ENCODE assay signal across 8 cellular contexts in the genomic region with DNA sequence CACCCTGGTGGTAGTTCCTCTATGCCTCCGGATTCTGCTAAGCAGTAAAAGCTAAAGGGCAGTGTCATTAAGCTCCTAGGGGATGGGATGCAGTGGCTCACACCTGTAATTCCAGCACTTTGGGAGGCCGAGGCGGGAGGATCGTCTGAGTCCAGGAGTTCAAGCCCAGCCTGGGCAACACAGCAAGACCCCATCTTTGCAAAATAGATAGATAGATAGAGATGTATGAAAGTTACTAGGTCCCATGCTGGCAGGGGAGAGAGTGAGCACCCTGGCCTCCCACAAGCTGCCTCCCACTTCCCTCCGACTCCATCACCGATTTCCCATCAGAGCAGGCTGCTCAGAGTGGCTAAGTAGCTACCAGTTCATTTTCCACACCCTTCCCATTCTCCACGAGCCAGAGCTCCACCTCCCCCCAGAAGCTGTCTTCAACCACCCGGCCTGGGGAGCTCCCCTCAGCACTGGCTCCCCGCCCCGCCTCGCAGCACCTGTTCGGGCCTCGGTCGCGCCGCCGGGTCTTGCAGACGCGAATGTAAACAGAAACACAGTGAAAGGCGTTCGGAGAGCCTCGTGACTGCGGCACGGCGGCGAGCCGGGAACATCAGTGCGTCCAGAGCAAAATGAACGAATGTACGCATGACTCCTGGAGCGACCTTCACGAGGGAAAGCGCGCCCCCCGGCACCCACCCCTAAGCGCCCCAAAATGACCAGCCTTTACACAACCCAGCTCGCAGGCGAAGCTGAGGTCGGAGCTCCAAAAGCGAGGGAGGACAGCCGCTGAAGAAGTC. TPM values are rescaled to one million over a fixed set of nuclear protein-coding genes. Genes with fewer than 3 reads are reported as not detected.
DNase-seq lines count a peak whose midpoint lies in the region; ATAC-seq and TF ChIP-seq lines count a peak whose summit lies in the region.

No MANE protein-coding gene starts in this region.

- peak overlapping the region; percentile 98 for H3K4me3 Mint-ChIP-seq in CD4-positive, alpha-beta T cell
- H3K4me3 Mint-ChIP-seq in brain = peak overlapping the region; percentile 96 to 100 (median 98)
- peak overlapping the region; percentile 99 for H3K4me3 Mint-ChIP-seq in stimulated activated memory B cell treated with anti-CD40 and anti-IgM and Interleukin-4, amounts not matched to agents 10 μg/mL and 1 μg/mL and 100 μg/mL, for 72 hours

- peaks cover 14% of the 10 kb centered on the region for H3K36me3 Mint-ChIP-seq in CD4-positive, alpha-beta T cell (ENCODE audit: low read depth)
- peaks cover 4% of the 10 kb centered on the region for H3K36me3 Mint-ChIP-seq in brain
- peaks cover 22% of the 10 kb centered on the region for H3K36me3 Mint-ChIP-seq in stimulated activated memory B cell treated with anti-CD40 and anti-IgM and Interleukin-4, amounts not matched to agents 10 μg/mL and 1 μg/mL and 100 μg/mL, for 72 hours

- intact Hi-C loops in CD4-positive, alpha-beta T cell (cut with DNase I, micrococcal nuclease) = loop anchor here (1.0 to 10.0 kb wide), 7 partner anchors 66 to 1213 kb away; a partner anchor contains a TSS
- intact Hi-C loops in Panc1 (cut with micrococcal nuclease; ENCODE audit: unreplicated experiment) = no loop called here
- intact Hi-C loops in left lung (cut with DNase I) = no loop called here

- peaks cover 13% of the 10 kb centered on the region for H3K4me1 ChIP-seq in Panc1 (ENCODE audit: control insufficient read depth, insufficient read depth, low read length)
- H3K4me1 ChIP-seq in left lung = peaks cover 10 to 53% of the 10 kb centered on the region in 2 donors

- DNase-seq in CD4-positive, alpha-beta T cell = peak in 9 of 10 experiments; percentile 37 to 74 (median 56)
- DNase-seq in GM19238 (ENCODE audit: insufficient read length, low spot score) (peak; percentile 49), Panc1 (ENCODE audit: low read depth, low spot score) (no peak), left lung (peak; percentile 71 to 89), G401 (ENCODE audit: low spot score) (no peak)

- H3K9me3 ChIP-seq in CD4-positive, alpha-beta T cell (ENCODE audit: control insufficient read depth, low read length) = no peaks in the 10 kb centered on the region
- H3K9me3 ChIP-seq in Panc1 (ENCODE audit: control insufficient read depth, insufficient read depth, low read depth, low read length) (no peaks in the 10 kb centered on the region), left lung (no peaks in the 10 kb centered on the region)

- H3K4me3 ChIP-seq in Panc1 (ENCODE audit: low read depth in 2 of 2, low read length in 2 of 2) (peak overlapping the region; percentile 79), left lung (peak overlapping the region; percentile 79 to 96)

- H3K27me3 Mint-ChIP-seq in CD4-positive, alpha-beta T cell = no peaks in the 10 kb centered on the region
- H3K27me3 Mint-ChIP-seq in brain = peaks cover 6% of the 10 kb centered on the region
- no peaks in the 10 kb centered on the region for H3K27me3 Mint-ChIP-seq in stimulated activated memory B cell treated with anti-CD40 and anti-IgM and Interleukin-4, amounts not matched to agents 10 μg/mL and 1 μg/mL and 100 μg/mL, for 72 hours

- no peaks in the 10 kb centered on the region for H3K27me3 ChIP-seq in CD4-positive, alpha-beta T cell (ENCODE audit: control insufficient read depth, insufficient read depth, low read length)
- no peaks in the 10 kb centered on the region for H3K27me3 ChIP-seq in Panc1 (ENCODE audit: control insufficient read depth, insufficient read depth, low read length)
- no peaks in the 10 kb centered on the region for H3K27me3 ChIP-seq in left lung

- no peak for TF ChIP-seq CTCF in CD4-positive, alpha-beta T cell (IDR thresholded peaks at IDR 0.05)
- no peak for TF ChIP-seq CTCF in Panc1 (IDR thresholded peaks at IDR 0.05)
- TF ChIP-seq CTCF in brain (conservative IDR thresholded peaks at IDR 0.05) = no peak
- TF ChIP-seq CTCF in left lung (IDR thresholded peaks at IDR 0.05) = no peak

- H3K27ac Mint-ChIP-seq in CD4-positive, alpha-beta T cell = peak overlapping the region; percentile 96
- H3K27ac Mint-ChIP-seq in brain = peak overlapping the region; percentile 89 to 96 (median 93)
- H3K27ac Mint-ChIP-seq in stimulated activated memory B cell treated with anti-CD40 and anti-IgM and Interleukin-4, amounts not matched to agents 10 μg/mL and 1 μg/mL and 100 μg/mL, for 72 hours = peak overlapping the region; percentile 89

- BruUV-seq in Panc1 (replicated peaks; lab: Mats Ljungman, UMichigan) = no TSS peak

- POLR2A ChIA-PET in CD4-positive, alpha-beta T cell (lab: Charles Lee) = interaction anchor here (0.5 to 4.3 kb wide), 31 partner anchors 8 to 1467 kb away, joined by 3 to 119 read pairs (median 6); a partner anchor contains a TSS
- POLR2A ChIA-PET in Panc1 (lab: Charles Lee) = interaction anchor here (0.7 to 1.4 kb wide), 3 partner anchors 9 to 172 kb away, joined by 3 to 12 read pairs (median 4); a partner anchor contains a TSS

- H3K27ac ChIP-seq in CD4-positive, alpha-beta T cell (ENCODE audit: low read depth, low read length) = peak overlapping the region; percentile 66
- H3K27ac ChIP-seq in Panc1 (ENCODE audit: low read length) = peak overlapping the region; percentile 65
- H3K27ac ChIP-seq in left lung = peak overlapping the region; percentile 84 to 87

- no peaks in the 10 kb centered on the region for H3K9me3 Mint-ChIP-seq in CD4-positive, alpha-beta T cell
- H3K9me3 Mint-ChIP-seq in brain = peaks cover 0 to 5% (median 0%) of the 10 kb centered on the region in 5 experiments
- H3K9me3 Mint-ChIP-seq in stimulated activated memory B cell treated with anti-CD40 and anti-IgM and Interleukin-4, amounts not matched to agents 10 μg/mL and 1 μg/mL and 100 μg/mL, for 72 hours = no peaks in the 10 kb centered on the region

- in situ Hi-C loops in Panc1 (cut with HindIII; ENCODE audit: low pct_unique_long_range_greater_than_20kb, low sequenced_read_pairs) = no loop called here
- in situ Hi-C loops in G401 (cut with HindIII; ENCODE audit: low sequenced_read_pairs) = no loop called here

- peak; percentile 32 for ATAC-seq in CD4-positive, alpha-beta T cell (ENCODE audit: poor library complexity)
- peak; percentile 32 for ATAC-seq in HG03175 (IDR thresholded peaks at IDR 0.05; ENCODE audit: unreplicated experiment)
- ATAC-seq in Panc1 = peak; percentile 50
- ATAC-seq in left lung = peak; percentile 56
- ATAC-seq in stimulated activated memory B cell treated with anti-CD40 and anti-IgM and Interleukin-4, amounts not matched to agents 10 μg/mL and 1 μg/mL and 100 μg/mL, for 72 hours = peak; percentile 58

- CTCF ChIA-PET in CD4-positive, alpha-beta T cell (lab: Charles Lee) = interaction anchor here (0.8 to 3.7 kb wide), 6 partner anchors 9 to 138 kb away, joined by 3 to 20 read pairs (median 4); a partner anchor contains a TSS
- CTCF ChIA-PET in Panc1 (lab: Charles Lee) = interaction anchor here (0.9 to 1.4 kb wide), 2 partner anchors 113 to 138 kb away, joined by 4 read pairs; no protein-coding TSS in a partner anchor

- peaks cover 65% of the 10 kb centered on the region for H3K4me1 Mint-ChIP-seq in CD4-positive, alpha-beta T cell (ENCODE audit: low read depth)
- H3K4me1 Mint-ChIP-seq in brain = peaks cover 65% of the 10 kb centered on the region
- H3K4me1 Mint-ChIP-seq in stimulated activated memory B cell treated with anti-CD40 and anti-IgM and Interleukin-4, amounts not matched to agents 10 μg/mL and 1 μg/mL and 100 μg/mL, for 72 hours = peaks cover 73% of the 10 kb centered on the region

- H3K36me3 ChIP-seq in Panc1 (ENCODE audit: control insufficient read depth, insufficient read depth, low read length) (no peaks in the 10 kb centered on the region; the same call in 1 of the 2 replicates), left lung (no peaks in the 10 kb centered on the region)

RNA-seq across cellular contexts. Expression of a gene that starts 0.6 kb away (rescaled TPM):
- 10 to 100 TPM; 19.4 to 20.1 TPM for total RNA-seq in CD4-positive, alpha-beta T cell
- total RNA-seq in Panc1 (2021; ENCODE audit: unreplicated experiment) (13.3 TPM), left lung (10 to 100 TPM in 1 of 2 donors, 1 to 10 TPM in 1; 7.9 to 10.4 TPM)
- polyA plus RNA-seq in Panc1 (2012; ENCODE audit: insufficient read length) = 10.5 TPM
- 15.2 TPM for polyA plus RNA-seq in brain (ENCODE audit: insufficient read depth, low read depth, low replicate concordance)
- 8.5 and 12.6 TPM in 2 replicates for total RNA-seq in G401 (2014; rRNA removed; shearing (Covaris generic))

Comparison
In these comparisons a context has a peak if more than half of its experiments do, and no peak if none do; other contexts are left out.
1. DNase-seq: peak in CD4-positive, alpha-beta T cell (9 of 10), GM19238 (single experiment) and left lung (2 of 2); none in Panc1 (single experiment) and G401 (single experiment).
2. intact Hi-C loops: an anchor here in CD4-positive, alpha-beta T cell (1.0 to 10.0 kb wide); none called in Panc1 and left lung.
3. Peak in every context shown above with its lines, with median percentiles within 50 percentile points of each other: ATAC-seq, H3K27ac ChIP-seq, H3K27ac Mint-ChIP-seq and H3K4me3 Mint-ChIP-seq.